Comparison of ENCODE assay signal across 11 cellular contexts in genomic region chr6:138957484-138957883, GRCh38. TPM values are rescaled to one million over a fixed set of nuclear protein-coding genes. Genes with fewer than 3 reads are reported as not detected.
DNase-seq lines count a peak whose midpoint lies in the region; ATAC-seq and TF ChIP-seq lines count a peak whose summit lies in the region.
"Had no signal": no experiment of that assay in that cellular context is flagged by ENCODE, and none has a peak within 500 bp of the region (broad histone marks: within the 10 kb centered on the region; RNA-seq: fewer than 3 reads in every experiment).

No MANE protein-coding gene starts in this region.

- intact Hi-C loops in head of caudate nucleus (cut with DNase I): no loop called here
- intact Hi-C loops in mammary epithelial cell (cut with micrococcal nuclease): no loop called here

- no peaks in the 10 kb centered on the region for H3K36me3 ChIP-seq in mesodermal cell (ENCODE audit: control insufficient read depth, insufficient read depth, low read length)
- no peaks in the 10 kb centered on the region for H3K36me3 ChIP-seq in tibial nerve
- no peaks in the 10 kb centered on the region for H3K36me3 ChIP-seq in mammary epithelial cell (ENCODE audit: insufficient read depth, low read length)
- H3K36me3 ChIP-seq: uterus had no signal

- no peaks in the 10 kb centered on the region for H4K20me1 ChIP-seq in mammary epithelial cell (ENCODE audit: insufficient read depth, low read length)

- H3K27me3 ChIP-seq in tibial nerve: no peaks in the 10 kb centered on the region
- no peaks in the 10 kb centered on the region for H3K27me3 ChIP-seq in mammary epithelial cell (ENCODE audit: insufficient read depth, low read length)
- H3K27me3 ChIP-seq: uterus had no signal

- peak; percentile 66 for DNase-seq in CD1c-positive myeloid dendritic cell (ENCODE audit: extremely low spot score)
- DNase-seq in MV-4-11 (lab: John Stamatoyannopoulos, UW): peak; percentile 78
- peak; percentile 57 for DNase-seq in choroid plexus epithelial cell (ENCODE audit: low read depth)
- no peak for DNase-seq in tibial nerve (ENCODE audit: low spot score in 2 of 2)
- no peak for DNase-seq in head of caudate nucleus
- no peak for DNase-seq in mammary epithelial cell
- DNase-seq: activated CD4-positive, alpha-beta T cell treated with anti-CD3 and anti-CD28 coated beads, Interleukin-2, amount 10 ng/mL, durations not matched to agents 7 days and 5 days; NCI-H2107; uterus had no signal

- no peak overlapping the region for H3K4me2 ChIP-seq in mammary epithelial cell (ENCODE audit: insufficient read depth, low read depth, low read length)

- H2AFZ ChIP-seq in mammary epithelial cell (ENCODE audit: low read depth, low read length): no peak overlapping the region

- WGBS in mesodermal cell (ENCODE audit: insufficient coverage in 2 of 2), 2 experiments: 38% methylated on average over 1 of the region's 2 CpGs; no CpG with 5 or more reads in 1 of the 2 experiments
- 6 to 10% methylated on average over 2 of the region's 2 CpGs for WGBS in tibial nerve, 2 donors
- 9% methylated on average over 2 of the region's 2 CpGs for WGBS in mammary epithelial cell (ENCODE audit: low coverage, missing lambda C conversion rate)

- no peak overlapping the region for H3K9ac ChIP-seq in mammary epithelial cell (ENCODE audit: insufficient read depth, low read length)

- TF ChIP-seq POLR2A in tibial nerve (IDR thresholded peaks at IDR 0.05): no peak

- in situ Hi-C loops in mammary epithelial cell (cut with MboI; ENCODE audit: low sequenced_read_pairs in 2 of 2): no loop called here

- no peak for ATAC-seq in GM21381 (IDR thresholded peaks at IDR 0.05; ENCODE audit: unreplicated experiment)

- no peak for TF ChIP-seq EP300 in tibial nerve (IDR thresholded peaks at IDR 0.05)

- TF ChIP-seq CTCF in choroid plexus epithelial cell (conservative IDR thresholded peaks at IDR 0.05; ENCODE audit: low read depth, low read length): no peak
- no peak for TF ChIP-seq CTCF in tibial nerve (IDR thresholded peaks at IDR 0.05)
- no peak for TF ChIP-seq CTCF in mammary epithelial cell (conservative IDR thresholded peaks at IDR 0.05 in 1 of 2, IDR thresholded peaks at IDR 0.05 in 1 of 2; ENCODE audit: extremely low read depth in 1 of 2, insufficient read depth in 1 of 2, low read depth in 1 of 2, low read length in 2 of 2)

- no peaks in the 10 kb centered on the region for H3K9me3 ChIP-seq in mesodermal cell (ENCODE audit: control insufficient read depth, low read length)
- no peaks in the 10 kb centered on the region for H3K9me3 ChIP-seq in tibial nerve
- H3K9me3 ChIP-seq in mammary epithelial cell (replicated peaks; ENCODE audit: insufficient read depth, low read length): no peaks in the 10 kb centered on the region
- H3K9me3 ChIP-seq: uterus had no signal

- peak overlapping the region; percentile 52 for H3K27ac ChIP-seq in mesodermal cell (ENCODE audit: low read depth, low read length, severe bottlenecking)
- H3K27ac ChIP-seq in tibial nerve: peak overlapping the region in 1 of 4 donors; percentile 15
- no peak overlapping the region for H3K27ac ChIP-seq in mammary epithelial cell (ENCODE audit: insufficient read depth, low read depth, low read length)

- CTCF ChIA-PET in mammary epithelial cell (lab: Charles Lee; ENCODE audit: low non-redundant PET): interaction anchor here (0.6 kb wide), 1 partner anchor 512 kb away, joined by 3 read pairs; no protein-coding TSS in a partner anchor

- no TSS peak for BruUV-seq in mammary epithelial cell (replicated peaks; lab: Mats Ljungman, UMichigan)

- dilution Hi-C loops in mammary epithelial cell (cut with HindIII; ENCODE audit: low sequenced_read_pairs): no loop called here

- H3K4me1 ChIP-seq in mesodermal cell (ENCODE audit: control insufficient read depth, insufficient read depth, low read length, poor library complexity, severe bottlenecking) (no peaks in the 10 kb centered on the region), tibial nerve (peaks cover 0 to 31% (median 10%) of the 10 kb centered on the region in 4 donors), mammary epithelial cell (ENCODE audit: insufficient read depth, low read length) (peaks cover 19% of the 10 kb centered on the region)
- H3K4me1 ChIP-seq: uterus had no signal

- H3K4me3 ChIP-seq in choroid plexus epithelial cell (ENCODE audit: low read depth, low read length) (no peak overlapping the region), mesodermal cell (ENCODE audit: extremely low read depth, insufficient read depth, low read length, poor library complexity, severe bottlenecking) (no peak overlapping the region), tibial nerve (no peak overlapping the region), mammary epithelial cell (replicated peaks in 1 of 3; ENCODE audit: insufficient read depth in 1 of 3, low read depth in 2 of 3, low read length in 3 of 3) (no peak overlapping the region)
- H3K4me3 ChIP-seq: uterus had no signal

- H3K79me2 ChIP-seq in mammary epithelial cell (ENCODE audit: insufficient read depth, low read length): peaks cover 96% of the 10 kb centered on the region

RNA-seq across cellular contexts. Expression of gene REPS1, which starts 30.6 kb away (rescaled TPM):
- polyA plus RNA-seq in mesodermal cell (2013, experiment 1 of 2): 54.6 TPM
- 52.9 TPM for polyA plus RNA-seq in mesodermal cell (2013, experiment 2 of 2)
- total RNA-seq in tibial nerve (10 to 100 TPM; 31.0 to 66.0 (median 50.6) TPM), mammary epithelial cell (10 to 100 TPM; 39.5 to 55.8 TPM)
- 45.8 TPM for polyA plus RNA-seq in mammary epithelial cell
- polyA minus RNA-seq in mammary epithelial cell: 55.7 TPM

Comparison
In these comparisons a context has a peak if more than half of its experiments do, and no peak if none do; other contexts are left out.
1. DNase-seq: peak in CD1c-positive myeloid dendritic cell (single experiment), MV-4-11 (single experiment) and choroid plexus epithelial cell (single experiment); none in tibial nerve (0 of 2), head of caudate nucleus (0 of 42) and mammary epithelial cell (single experiment).